1 cellular context compared by ENCODE assay signal in the genomic region with DNA sequence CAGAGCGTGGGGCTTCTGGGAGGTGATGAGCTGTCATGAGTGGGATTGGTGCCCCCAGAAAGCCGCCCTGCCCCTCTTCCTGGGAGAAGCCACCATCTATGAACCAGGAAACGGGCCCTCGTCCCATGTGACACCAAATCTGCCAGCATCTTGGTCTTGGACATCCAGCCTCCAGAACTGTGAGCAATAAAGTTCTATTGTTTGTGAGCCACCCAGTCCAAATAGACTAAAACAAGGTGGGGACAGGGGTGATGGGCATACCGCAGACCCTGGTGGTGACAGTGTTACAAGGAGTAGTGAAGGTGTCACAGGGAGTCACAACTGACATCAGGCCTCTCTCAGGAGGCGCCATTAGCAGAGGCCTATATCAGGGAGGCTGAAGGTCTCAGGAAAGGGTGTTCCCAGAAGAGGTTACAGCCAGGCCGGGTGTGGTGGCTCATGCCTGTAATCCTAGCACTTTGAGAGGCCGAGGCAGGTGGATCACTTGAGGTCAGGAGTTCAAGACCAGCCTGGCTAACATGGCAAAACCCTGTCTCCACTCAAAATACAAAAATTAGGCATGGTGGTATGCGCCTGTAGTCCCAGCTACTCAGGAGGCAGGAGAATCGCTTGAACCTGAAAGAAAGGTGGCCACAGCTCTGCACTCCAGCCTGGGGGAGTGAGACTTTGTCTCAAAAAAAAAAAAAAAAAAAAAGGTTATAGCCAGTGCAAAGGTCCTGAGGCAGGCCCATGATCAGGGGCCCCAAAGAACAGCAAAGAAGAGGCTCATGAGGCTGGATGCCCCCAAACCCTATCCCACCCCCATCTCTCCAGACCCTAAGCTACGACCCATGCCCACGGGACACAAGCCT.
TF ChIP-seq lines count a peak whose summit lies in the region.

No MANE protein-coding gene starts in this region.

TF ChIP-seq in GM23338, 12 proteins besides CTCF, POLR2A, EP300 and RAD21:
- TF ChIP-seq, protein P1, sequence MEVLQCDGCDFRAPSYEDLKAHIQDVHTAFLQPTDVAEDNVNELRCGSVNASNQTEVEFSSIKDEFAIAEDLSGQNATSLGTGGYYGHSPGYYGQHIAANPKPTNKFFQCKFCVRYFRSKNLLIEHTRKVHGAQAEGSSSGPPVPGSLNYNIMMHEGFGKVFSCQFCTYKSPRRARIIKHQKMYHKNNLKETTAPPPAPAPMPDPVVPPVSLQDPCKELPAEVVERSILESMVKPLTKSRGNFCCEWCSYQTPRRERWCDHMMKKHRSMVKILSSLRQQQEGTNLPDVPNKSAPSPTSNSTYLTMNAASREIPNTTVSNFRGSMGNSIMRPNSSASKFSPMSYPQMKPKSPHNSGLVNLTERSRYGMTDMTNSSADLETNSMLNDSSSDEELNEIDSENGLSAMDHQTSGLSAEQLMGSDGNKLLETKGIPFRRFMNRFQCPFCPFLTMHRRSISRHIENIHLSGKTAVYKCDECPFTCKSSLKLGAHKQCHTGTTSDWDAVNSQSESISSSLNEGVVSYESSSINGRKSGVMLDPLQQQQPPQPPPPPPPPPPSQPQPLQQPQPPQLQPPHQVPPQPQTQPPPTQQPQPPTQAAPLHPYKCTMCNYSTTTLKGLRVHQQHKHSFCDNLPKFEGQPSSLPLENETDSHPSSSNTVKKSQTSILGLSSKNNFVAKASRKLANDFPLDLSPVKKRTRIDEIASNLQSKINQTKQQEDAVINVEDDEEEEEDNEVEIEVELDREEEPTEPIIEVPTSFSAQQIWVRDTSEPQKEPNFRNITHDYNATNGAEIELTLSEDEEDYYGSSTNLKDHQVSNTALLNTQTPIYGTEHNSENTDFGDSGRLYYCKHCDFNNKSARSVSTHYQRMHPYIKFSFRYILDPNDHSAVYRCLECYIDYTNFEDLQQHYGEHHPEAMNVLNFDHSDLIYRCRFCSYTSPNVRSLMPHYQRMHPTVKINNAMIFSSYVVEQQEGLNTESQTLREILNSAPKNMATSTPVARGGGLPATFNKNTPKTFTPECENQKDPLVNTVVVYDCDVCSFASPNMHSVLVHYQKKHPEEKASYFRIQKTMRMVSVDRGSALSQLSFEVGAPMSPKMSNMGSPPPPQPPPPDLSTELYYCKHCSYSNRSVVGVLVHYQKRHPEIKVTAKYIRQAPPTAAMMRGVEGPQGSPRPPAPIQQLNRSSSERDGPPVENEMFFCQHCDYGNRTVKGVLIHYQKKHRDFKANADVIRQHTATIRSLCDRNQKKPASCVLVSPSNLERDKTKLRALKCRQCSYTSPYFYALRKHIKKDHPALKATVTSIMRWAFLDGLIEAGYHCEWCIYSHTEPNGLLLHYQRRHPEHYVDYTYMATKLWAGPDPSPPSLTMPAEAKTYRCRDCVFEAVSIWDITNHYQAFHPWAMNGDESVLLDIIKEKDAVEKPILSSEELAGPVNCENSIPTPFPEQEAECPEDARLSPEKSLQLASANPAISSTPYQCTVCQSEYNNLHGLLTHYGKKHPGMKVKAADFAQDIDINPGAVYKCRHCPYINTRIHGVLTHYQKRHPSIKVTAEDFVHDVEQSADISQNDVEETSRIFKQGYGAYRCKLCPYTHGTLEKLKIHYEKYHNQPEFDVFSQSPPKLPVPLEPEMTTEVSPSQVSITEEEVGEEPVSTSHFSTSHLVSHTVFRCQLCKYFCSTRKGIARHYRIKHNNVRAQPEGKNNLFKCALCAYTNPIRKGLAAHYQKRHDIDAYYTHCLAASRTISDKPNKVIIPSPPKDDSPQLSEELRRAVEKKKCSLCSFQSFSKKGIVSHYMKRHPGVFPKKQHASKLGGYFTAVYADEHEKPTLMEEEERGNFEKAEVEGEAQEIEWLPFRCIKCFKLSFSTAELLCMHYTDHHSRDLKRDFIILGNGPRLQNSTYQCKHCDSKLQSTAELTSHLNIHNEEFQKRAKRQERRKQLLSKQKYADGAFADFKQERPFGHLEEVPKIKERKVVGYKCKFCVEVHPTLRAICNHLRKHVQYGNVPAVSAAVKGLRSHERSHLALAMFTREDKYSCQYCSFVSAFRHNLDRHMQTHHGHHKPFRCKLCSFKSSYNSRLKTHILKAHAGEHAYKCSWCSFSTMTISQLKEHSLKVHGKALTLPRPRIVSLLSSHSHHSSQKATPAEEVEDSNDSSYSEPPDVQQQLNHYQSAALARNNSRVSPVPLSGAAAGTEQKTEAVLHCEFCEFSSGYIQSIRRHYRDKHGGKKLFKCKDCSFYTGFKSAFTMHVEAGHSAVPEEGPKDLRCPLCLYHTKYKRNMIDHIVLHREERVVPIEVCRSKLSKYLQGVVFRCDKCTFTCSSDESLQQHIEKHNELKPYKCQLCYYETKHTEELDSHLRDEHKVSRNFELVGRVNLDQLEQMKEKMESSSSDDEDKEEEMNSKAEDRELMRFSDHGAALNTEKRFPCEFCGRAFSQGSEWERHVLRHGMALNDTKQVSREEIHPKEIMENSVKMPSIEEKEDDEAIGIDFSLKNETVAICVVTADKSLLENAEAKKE (CRISPR knock-in tag; IDR thresholded peaks at IDR 0.05), result no peak
- TF ChIP-seq POLR2AphosphoS5 (IDR thresholded peaks at IDR 0.05; ENCODE audit: low read depth), result no peak
- TF ChIP-seq, protein P2, sequence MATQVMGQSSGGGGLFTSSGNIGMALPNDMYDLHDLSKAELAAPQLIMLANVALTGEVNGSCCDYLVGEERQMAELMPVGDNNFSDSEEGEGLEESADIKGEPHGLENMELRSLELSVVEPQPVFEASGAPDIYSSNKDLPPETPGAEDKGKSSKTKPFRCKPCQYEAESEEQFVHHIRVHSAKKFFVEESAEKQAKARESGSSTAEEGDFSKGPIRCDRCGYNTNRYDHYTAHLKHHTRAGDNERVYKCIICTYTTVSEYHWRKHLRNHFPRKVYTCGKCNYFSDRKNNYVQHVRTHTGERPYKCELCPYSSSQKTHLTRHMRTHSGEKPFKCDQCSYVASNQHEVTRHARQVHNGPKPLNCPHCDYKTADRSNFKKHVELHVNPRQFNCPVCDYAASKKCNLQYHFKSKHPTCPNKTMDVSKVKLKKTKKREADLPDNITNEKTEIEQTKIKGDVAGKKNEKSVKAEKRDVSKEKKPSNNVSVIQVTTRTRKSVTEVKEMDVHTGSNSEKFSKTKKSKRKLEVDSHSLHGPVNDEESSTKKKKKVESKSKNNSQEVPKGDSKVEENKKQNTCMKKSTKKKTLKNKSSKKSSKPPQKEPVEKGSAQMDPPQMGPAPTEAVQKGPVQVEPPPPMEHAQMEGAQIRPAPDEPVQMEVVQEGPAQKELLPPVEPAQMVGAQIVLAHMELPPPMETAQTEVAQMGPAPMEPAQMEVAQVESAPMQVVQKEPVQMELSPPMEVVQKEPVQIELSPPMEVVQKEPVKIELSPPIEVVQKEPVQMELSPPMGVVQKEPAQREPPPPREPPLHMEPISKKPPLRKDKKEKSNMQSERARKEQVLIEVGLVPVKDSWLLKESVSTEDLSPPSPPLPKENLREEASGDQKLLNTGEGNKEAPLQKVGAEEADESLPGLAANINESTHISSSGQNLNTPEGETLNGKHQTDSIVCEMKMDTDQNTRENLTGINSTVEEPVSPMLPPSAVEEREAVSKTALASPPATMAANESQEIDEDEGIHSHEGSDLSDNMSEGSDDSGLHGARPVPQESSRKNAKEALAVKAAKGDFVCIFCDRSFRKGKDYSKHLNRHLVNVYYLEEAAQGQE (IDR thresholded peaks at IDR 0.05; ENCODE audit: unreplicated experiment), result no peak
- TF ChIP-seq, protein P3, sequence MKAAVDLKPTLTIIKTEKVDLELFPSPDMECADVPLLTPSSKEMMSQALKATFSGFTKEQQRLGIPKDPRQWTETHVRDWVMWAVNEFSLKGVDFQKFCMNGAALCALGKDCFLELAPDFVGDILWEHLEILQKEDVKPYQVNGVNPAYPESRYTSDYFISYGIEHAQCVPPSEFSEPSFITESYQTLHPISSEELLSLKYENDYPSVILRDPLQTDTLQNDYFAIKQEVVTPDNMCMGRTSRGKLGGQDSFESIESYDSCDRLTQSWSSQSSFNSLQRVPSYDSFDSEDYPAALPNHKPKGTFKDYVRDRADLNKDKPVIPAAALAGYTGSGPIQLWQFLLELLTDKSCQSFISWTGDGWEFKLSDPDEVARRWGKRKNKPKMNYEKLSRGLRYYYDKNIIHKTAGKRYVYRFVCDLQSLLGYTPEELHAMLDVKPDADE (IDR thresholded peaks at IDR 0.05), result no peak
- TF ChIP-seq EZH2 (IDR thresholded peaks at IDR 0.05; ENCODE audit: low read depth, unreplicated experiment), result no peak
- no peak for TF ChIP-seq JUNB (IDR thresholded peaks at IDR 0.05; ENCODE audit: unreplicated experiment)
- TF ChIP-seq ZNF114 (CRISPR knock-in tag; IDR thresholded peaks at IDR 0.05), result no peak
- TF ChIP-seq ZNF331 (CRISPR knock-in tag; IDR thresholded peaks at IDR 0.05; ENCODE audit: low read depth), result no peak
- no peak for TF ChIP-seq NANOG (IDR thresholded peaks at IDR 0.05; ENCODE audit: borderline replicate concordance)
- TF ChIP-seq CREB1 (CRISPR knock-in tag; IDR thresholded peaks at IDR 0.05; ENCODE audit: low read depth), result no peak
- TF ChIP-seq EZH2phosphoT487 (IDR thresholded peaks at IDR 0.05; ENCODE audit: unreplicated experiment), result no peak
- TF ChIP-seq STAT1 (IDR thresholded peaks at IDR 0.05; ENCODE audit: unreplicated experiment), result no peak
